Comparison of ENCODE assay signal across 19 cellular contexts in genomic region chr22:22369962-22370265, GRCh38.
DNase-seq lines count a peak whose midpoint lies in the region; ATAC-seq and TF ChIP-seq lines count a peak whose summit lies in the region.
"Had no signal": no experiment of that assay in that cellular context is flagged by ENCODE, and none has a peak within 500 bp of the region (broad histone marks: within the 10 kb centered on the region; RNA-seq: fewer than 3 reads in every experiment).

No MANE protein-coding gene starts in this region.

- peak overlapping the region; percentile 90 for H3K4me2 ChIP-seq in OCI-LY7 (ENCODE audit: low read length)
- H3K4me2 ChIP-seq: SK-N-SH had no signal

- intact Hi-C loops in OCI-LY7 (cut with micrococcal nuclease; ENCODE audit: unreplicated experiment) (no loop called here), upper lobe of right lung (cut with DNase I) (no loop called here)

- CTCF ChIA-PET in OCI-LY7 (lab: Charles Lee; ENCODE audit: unreplicated experiment): interaction anchor here (0.6 to 0.7 kb wide), 2 partner anchors 11 to 62 kb away, joined by 3 read pairs; no protein-coding TSS in a partner anchor

- peak; percentile 29 for DNase-seq in NOMO-1 treated with DMSO at 0.1 percent for 48 hours (lab: John Stamatoyannopoulos, UW; ENCODE audit: unreplicated experiment)
- no peak for DNase-seq in NOMO-1 treated with dmso at 0.1 percent for 144 hours (lab: John Stamatoyannopoulos, UW; ENCODE audit: unreplicated experiment)
- peak; percentile 84 for DNase-seq in OCI-LY7 (ENCODE audit: low spot score)
- DNase-seq in islet precursor cell: peak; percentile 32
- DNase-seq in upper lobe of right lung: no peak
- DNase-seq in GM10266 (ENCODE audit: extremely low spot score): no peak
- DNase-seq: activated CD8-positive, alpha-beta memory T cell treated with anti-CD3 and anti-CD28 coated beads, Interleukin-2, amount 50 U/mL, for 48 hours; activated effector memory CD4-positive, alpha-beta T cell treated with Interleukin-2 at 50 U/mL for 16 hours; BE2C; Caco-2; effector memory CD4-positive, alpha-beta T cell; foreskin melanocyte; H9; IMR-90; NCI-H187 treated with DMSO at 0.1 percent for 48 hours; SK-N-SH had no signal

- no peaks in the 10 kb centered on the region for H3K9me2 ChIP-seq in OCI-LY7 (ENCODE audit: insufficient read depth, low read length)
- H3K9me2 ChIP-seq: SK-N-SH had no signal

- POLR2A ChIA-PET in OCI-LY7 (lab: Charles Lee): interaction anchor here (0.6 to 3.0 kb wide), 4 partner anchors 10 to 180 kb away, joined by 3 to 12 read pairs (median 3); no protein-coding TSS in a partner anchor

- ATAC-seq in upper lobe of right lung: peak; percentile 72
- no peak for ATAC-seq in GM18867 (IDR thresholded peaks at IDR 0.05; ENCODE audit: unreplicated experiment)
- no peak for ATAC-seq in GM19463 (IDR thresholded peaks at IDR 0.05; ENCODE audit: unreplicated experiment)
- ATAC-seq: naive thymus-derived CD8-positive, alpha-beta T cell had no signal

- H4K20me1 ChIP-seq in OCI-LY7 (ENCODE audit: insufficient read depth, low read length): no peaks in the 10 kb centered on the region

- BruUV-seq in OCI-LY7 (replicated peaks; lab: Mats Ljungman, UMichigan): no TSS peak

- H3K27ac ChIP-seq in OCI-LY7 (ENCODE audit: low read depth, low read length, poor library complexity, severe bottlenecking) (peak overlapping the region; percentile 92), upper lobe of right lung (no peak overlapping the region)

- H2AFZ ChIP-seq in OCI-LY7 (ENCODE audit: low read length): peak overlapping the region; percentile 36; the same call in 1 of the 2 replicates

- no peaks in the 10 kb centered on the region for H3K79me2 ChIP-seq in OCI-LY7 (ENCODE audit: insufficient read depth, low read depth, low read length)

- no peaks in the 10 kb centered on the region for H3K9me3 ChIP-seq in OCI-LY7 (ENCODE audit: low read length)
- H3K9me3 ChIP-seq in upper lobe of right lung: no peaks in the 10 kb centered on the region
- H3K9me3 ChIP-seq: BE2C, Caco-2, SK-N-SH had no signal

- H3K4me1 ChIP-seq in OCI-LY7 (ENCODE audit: insufficient read depth, low read length, poor library complexity, severe bottlenecking) (peaks cover 82% of the 10 kb centered on the region), upper lobe of right lung (no peaks in the 10 kb centered on the region)
- H3K4me1 ChIP-seq: BE2C, Caco-2 had no signal

- H3K27me3 ChIP-seq in upper lobe of right lung: no peaks in the 10 kb centered on the region

- H3K36me3 ChIP-seq in OCI-LY7 (ENCODE audit: insufficient read depth, low read length) (no peaks in the 10 kb centered on the region), upper lobe of right lung (no peaks in the 10 kb centered on the region)
- H3K36me3 ChIP-seq: BE2C had no signal

- H3K4me3 ChIP-seq in OCI-LY7 (ENCODE audit: low read depth, low read length, poor library complexity, severe bottlenecking) (peak overlapping the region; percentile 64), upper lobe of right lung (no peak overlapping the region)

- no peak for TF ChIP-seq CTCF in OCI-LY7 (conservative IDR thresholded peaks at IDR 0.05; ENCODE audit: low read length)
- TF ChIP-seq CTCF in upper lobe of right lung (IDR thresholded peaks at IDR 0.05): no peak
- no peak for TF ChIP-seq CTCF in GM10266 (IDR thresholded peaks at IDR 0.05; ENCODE audit: control insufficient read depth, insufficient read depth, low read depth, missing control alignments)

Comparison
In these comparisons a context has a peak if more than half of its experiments do, and no peak if none do; other contexts are left out.
1. DNase-seq: peak in NOMO-1 treated with DMSO at 0.1 percent for 48 hours (single experiment), OCI-LY7 (single experiment) and islet precursor cell (single experiment); none in NOMO-1 treated with dmso at 0.1 percent for 144 hours (single experiment), upper lobe of right lung (single experiment) and GM10266 (single experiment).